In genomic region chr3:115040673-115041286, GRCh38 we compare ENCODE assay signal across 8 cellular contexts.
DNase-seq lines count a peak whose midpoint lies in the region; ATAC-seq and TF ChIP-seq lines count a peak whose summit lies in the region.

No MANE protein-coding gene starts in this region.

- H3K27ac ChIP-seq in PC-9: no peak overlapping the region

- no peaks in the 10 kb centered on the region for H3K9me3 ChIP-seq in PC-9 (ENCODE audit: insufficient read depth, low read depth)

- H3K27me3 ChIP-seq in PC-9 (ENCODE audit: insufficient read depth, low read depth) (no peaks in the 10 kb centered on the region), kidney epithelial cell (ENCODE audit: control insufficient read depth, insufficient read depth, low read length) (no peaks in the 10 kb centered on the region)

- TF ChIP-seq CTCF in HFF-Myc (IDR thresholded peaks at IDR 0.05; ENCODE audit: low read depth, low read length, missing control alignments) (peak; percentile 71), PC-9 (conservative IDR thresholded peaks at IDR 0.05) (peak; percentile 69), astrocyte of the cerebellum (IDR thresholded peaks at IDR 0.05; ENCODE audit: low read depth, low read length, missing control alignments) (peak; percentile 77), kidney epithelial cell (IDR thresholded peaks at IDR 0.05; ENCODE audit: insufficient read depth, low read length, poor library complexity, severe bottlenecking) (peak; percentile 72)

- 0 out of 2 replicates have a peak, but pooled peaks cover 4% of the 10 kb centered on the region for H3F3A ChIP-seq in PC-9 (ENCODE audit: insufficient read depth, low read depth)

- H4K20me1 ChIP-seq in PC-9 (ENCODE audit: insufficient read depth): no peaks in the 10 kb centered on the region; the same call in 1 of the 2 replicates

- POLR2A ChIA-PET in PC-9 (lab: Charles Lee; ENCODE audit: unreplicated experiment): interaction anchor here (0.6 kb wide), 1 partner anchor 10 kb away, joined by 5 read pairs; no protein-coding TSS in a partner anchor

- H2AFZ ChIP-seq in PC-9: no peak overlapping the region

- H3K4me3 ChIP-seq in HFF-Myc (replicated peaks; ENCODE audit: low read depth, low read length) (no peak overlapping the region), PC-9 (no peak overlapping the region), astrocyte of the cerebellum (ENCODE audit: low read depth, low read length) (no peak overlapping the region), kidney epithelial cell (ENCODE audit: low read depth, low read length) (no peak overlapping the region)

- H3K4me2 ChIP-seq in PC-9: no peak overlapping the region

- peak; percentile 19 for DNase-seq in NCI-H2029 treated with DMSO at 0.1 percent for 48 hours (lab: John Stamatoyannopoulos, UW)
- DNase-seq in NCI-H2029 (lab: John Stamatoyannopoulos, UW): no peak
- peak; percentile 10 for DNase-seq in HFF-Myc (ENCODE audit: extremely low read depth, low read depth)
- DNase-seq in PC-9: peak; percentile 23 to 35
- peak; percentile 40 for DNase-seq in astrocyte of the cerebellum (ENCODE audit: low read depth)
- DNase-seq in kidney epithelial cell (ENCODE audit: low read depth): no peak
- peak; percentile 7 for DNase-seq in stimulated activated CD8-positive, alpha-beta memory T cell treated with anti-CD3 and anti-CD28 coated beads, Interleukin-4, amount 100 ng/mL, for 24 hours (ENCODE audit: low read depth)

- no peaks in the 10 kb centered on the region for H3K9me2 ChIP-seq in PC-9 (ENCODE audit: insufficient read depth)

- intact Hi-C loops in PC-9 (cut with micrococcal nuclease; ENCODE audit: unreplicated experiment): loop anchor here (2.0 to 5.0 kb wide), 3 partner anchors 130 to 777 kb away; no protein-coding TSS in a partner anchor

- H3K36me3 ChIP-seq in PC-9 (ENCODE audit: low read depth) (no peaks in the 10 kb centered on the region), kidney epithelial cell (ENCODE audit: control insufficient read depth, insufficient read depth, low read length) (no peaks in the 10 kb centered on the region)

- BruUV-seq in PC-9 (replicated peaks; lab: Mats Ljungman, UMichigan): no TSS peak

- no peaks in the 10 kb centered on the region for H3K4me1 ChIP-seq in PC-9 (replicated peaks; ENCODE audit: insufficient read depth)

- no peak for ATAC-seq in HG02763 (IDR thresholded peaks at IDR 0.05; ENCODE audit: unreplicated experiment)

- CTCF ChIA-PET in PC-9 (lab: Charles Lee): interaction anchor here (0.6 kb wide), 1 partner anchor 20 kb away, joined by 3 read pairs; no protein-coding TSS in a partner anchor

- in situ Hi-C loops in astrocyte of the cerebellum (cut with HindIII; ENCODE audit: low sequenced_read_pairs): no loop called here

- no peaks in the 10 kb centered on the region for H3K79me2 ChIP-seq in PC-9 (ENCODE audit: low read depth)

Comparison
In these comparisons a context has a peak if more than half of its experiments do, and no peak if none do; other contexts are left out.
1. DNase-seq: peak in NCI-H2029 treated with DMSO at 0.1 percent for 48 hours (single experiment), HFF-Myc (single experiment), PC-9 (2 of 2), astrocyte of the cerebellum (single experiment) and stimulated activated CD8-positive, alpha-beta memory T cell treated with anti-CD3 and anti-CD28 coated beads, Interleukin-4, amount 100 ng/mL, for 24 hours (single experiment); none in NCI-H2029 (single experiment) and kidney epithelial cell (single experiment).
2. Peak in every context shown above with its lines, with median percentiles within 50 percentile points of each other: CTCF ChIP-seq.